In the genomic region with DNA sequence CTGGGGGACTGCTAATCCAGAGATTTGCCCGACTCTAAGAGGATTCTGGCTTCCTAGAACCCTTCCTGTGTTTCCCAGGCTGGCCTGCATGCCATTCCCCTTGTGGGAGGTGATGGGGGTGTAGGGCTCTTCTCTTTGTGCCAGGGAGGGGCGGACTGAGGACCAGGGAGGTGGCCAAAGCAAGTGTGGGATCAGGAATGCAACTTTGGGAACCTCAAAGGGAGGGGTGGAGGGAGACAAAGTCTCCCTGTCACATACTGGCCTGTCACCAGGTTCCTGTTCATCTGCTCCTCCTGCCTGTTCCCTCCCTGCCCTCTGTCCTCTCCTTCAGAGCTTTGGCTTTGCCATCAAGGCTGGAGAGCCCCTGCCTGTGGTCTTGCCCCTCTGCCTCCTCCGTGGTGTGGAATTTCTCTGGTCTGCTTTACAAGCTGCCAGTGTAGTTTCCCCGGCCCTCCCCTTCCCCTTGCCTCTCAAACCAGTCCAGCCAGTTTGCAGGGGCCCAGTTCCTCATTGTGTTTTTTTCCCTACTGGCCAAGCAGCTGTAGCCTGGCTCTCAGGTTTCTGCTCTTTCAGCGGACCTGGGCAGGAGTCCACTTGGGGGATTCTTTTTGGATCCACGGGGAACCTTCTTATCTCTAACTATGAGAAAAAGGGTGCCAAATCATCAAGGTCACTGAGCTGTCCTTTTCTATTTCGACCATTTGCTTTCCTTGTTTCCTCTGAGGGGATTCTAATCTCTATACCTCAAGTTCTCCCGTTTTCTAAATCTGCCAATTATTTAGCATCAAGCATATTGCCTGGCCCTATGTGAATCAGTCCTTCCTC, we compare ENCODE assay signal across 8 cellular contexts. TPM values are rescaled to one million over a fixed set of nuclear protein-coding genes. Genes with fewer than 3 reads are reported as not detected.
DNase-seq lines count a peak whose midpoint lies in the region; ATAC-seq and TF ChIP-seq lines count a peak whose summit lies in the region.

No MANE protein-coding gene starts in this region.

- H3K9me3 Mint-ChIP-seq in MCF 10A (ENCODE audit: unreplicated experiment) = no peaks in the 10 kb centered on the region

- peak overlapping the region in 1 of 2 donors; percentile 92 for H3K27ac ChIP-seq in lung (ENCODE audit: low read depth in 1 of 2, low read length in 1 of 2)
- H3K27ac ChIP-seq in Karpas-422 (ENCODE audit: low read length) = no peak overlapping the region

- CTCF ChIA-PET in MCF 10A (lab: Yijun Ruan, JAX) = interaction anchor here (0.5 kb wide), 1 partner anchor 77 kb away, joined by 6 read pairs; no protein-coding TSS in a partner anchor

- TF ChIP-seq CTCF in BE2C (IDR thresholded peaks at IDR 0.05; ENCODE audit: low read depth, low read length) = no peak
- TF ChIP-seq CTCF in MCF 10A (IDR thresholded peaks at IDR 0.05; ENCODE audit: unreplicated experiment) = no peak
- TF ChIP-seq CTCF in lung (IDR thresholded peaks at IDR 0.05; ENCODE audit: control extremely low read depth, extremely low read depth) = no peak

- peaks cover 28% of the 10 kb centered on the region for H3K4me1 Mint-ChIP-seq in MCF 10A (ENCODE audit: insufficient read depth, unreplicated experiment)

- H3K36me3 ChIP-seq in BE2C = no peaks in the 10 kb centered on the region
- H3K36me3 ChIP-seq in lung (ENCODE audit: control insufficient read depth in 2 of 2, insufficient read depth in 2 of 2, low read length in 2 of 2) = no peaks in the 10 kb centered on the region
- H3K36me3 ChIP-seq in Karpas-422 (ENCODE audit: insufficient read depth, low read length) = no peaks in the 10 kb centered on the region

- H3K9me2 ChIP-seq in Karpas-422 (replicated peaks; ENCODE audit: insufficient read depth, low read length) = no peaks in the 10 kb centered on the region

- H4K20me1 ChIP-seq in Karpas-422 (ENCODE audit: insufficient read depth, low read depth, low read length) = no peaks in the 10 kb centered on the region

- WGBS in lung, 2 donors = 44 to 65% methylated on average over 8 of the region's 8 CpGs

- no peak overlapping the region for H3K4me2 ChIP-seq in Karpas-422 (ENCODE audit: low read depth, low read length, poor library complexity, severe bottlenecking)

- H2AFZ ChIP-seq in Karpas-422 (ENCODE audit: low read length) = no peak overlapping the region

- H3K4me3 ChIP-seq in BE2C (ENCODE audit: low read depth, low read length) (peak overlapping the region; percentile 13; the same call in 1 of the 2 replicates), lung (no peak overlapping the region), Karpas-422 (ENCODE audit: low read length) (no peak overlapping the region)

- peaks cover 4% of the 10 kb centered on the region for H3K36me3 Mint-ChIP-seq in MCF 10A (ENCODE audit: insufficient read depth, unreplicated experiment)

- peak overlapping the region; percentile 75 for H3K4me3 Mint-ChIP-seq in MCF 10A (ENCODE audit: unreplicated experiment)

- H3K9ac ChIP-seq in Karpas-422 (ENCODE audit: low read length) = no peak overlapping the region

- peak; percentile 32; the same call in 1 of the 2 replicates for TF ChIP-seq RAD21 in Ishikawa (IDR thresholded peaks at IDR 0.05; ENCODE audit: low read depth)

- H3K27ac Mint-ChIP-seq in MCF 10A (ENCODE audit: low read depth, unreplicated experiment) = no peak overlapping the region

- no peaks in the 10 kb centered on the region for H3K79me2 ChIP-seq in Karpas-422 (ENCODE audit: low read length)

- intact Hi-C loops in MCF 10A (cut with micrococcal nuclease) = loop anchor here (2.0 kb wide), 1 partner anchor 26 kb away; no protein-coding TSS in a partner anchor

- ATAC-seq in lung (ENCODE audit: insufficient read depth, low FRiP score) = peak; percentile 24
- no peak for ATAC-seq in GM21723 (IDR thresholded peaks at IDR 0.05; ENCODE audit: unreplicated experiment)
- ATAC-seq in GM18873 (IDR thresholded peaks at IDR 0.05; ENCODE audit: low FRiP score, unreplicated experiment) = no peak

- POLR2A ChIA-PET in MCF 10A (lab: Yijun Ruan, JAX) = interaction anchor here (0.9 to 1.7 kb wide), 3 partner anchors 56 to 95 kb away, joined by 3 to 7 read pairs (median 3); no protein-coding TSS in a partner anchor

- H3K9me3 ChIP-seq in BE2C (no peaks in the 10 kb centered on the region), lung (ENCODE audit: control insufficient read depth in 2 of 2, insufficient read depth in 1 of 2, low read length in 1 of 2) (no peaks in the 10 kb centered on the region), Karpas-422 (ENCODE audit: low read length) (no peaks in the 10 kb centered on the region)

- H3K27me3 ChIP-seq in BE2C (no peaks in the 10 kb centered on the region), lung (ENCODE audit: control insufficient read depth, insufficient read depth) (no peaks in the 10 kb centered on the region), Karpas-422 (ENCODE audit: low read length) (no peaks in the 10 kb centered on the region)

- DNase-seq in BE2C = no peak
- DNase-seq in MCF 10A (ENCODE audit: unreplicated experiment) = no peak
- peak; percentile 87 for DNase-seq in lung (ENCODE audit: low spot score)
- no peak for DNase-seq in superior temporal gyrus (ENCODE audit: extremely low spot score)
- DNase-seq in Karpas-422 = no peak

- peak; percentile 84 for TF ChIP-seq EP300 in Ishikawa (IDR thresholded peaks at IDR 0.05; ENCODE audit: borderline replicate concordance)

- no peaks in the 10 kb centered on the region for H3K27me3 Mint-ChIP-seq in MCF 10A (ENCODE audit: insufficient read depth, unreplicated experiment)

- H3K4me1 ChIP-seq in BE2C (peaks cover 27% of the 10 kb centered on the region), lung (ENCODE audit: control insufficient read depth in 2 of 2, insufficient read depth in 2 of 2, low read length in 2 of 2) (peaks cover 0 to 7% of the 10 kb centered on the region in 2 donors), Karpas-422 (ENCODE audit: low read length) (peaks cover 21% of the 10 kb centered on the region)

- no TSS peak for BruUV-seq in MCF 10A (replicated peaks; lab: Mats Ljungman, UMichigan)

TF ChIP-seq in Ishikawa, 13 proteins besides CTCF, POLR2A, EP300 and RAD21 (continues in another document):
- TF ChIP-seq, protein P1, sequence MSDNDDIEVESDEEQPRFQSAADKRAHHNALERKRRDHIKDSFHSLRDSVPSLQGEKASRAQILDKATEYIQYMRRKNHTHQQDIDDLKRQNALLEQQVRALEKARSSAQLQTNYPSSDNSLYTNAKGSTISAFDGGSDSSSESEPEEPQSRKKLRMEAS (IDR thresholded peaks at IDR 0.05) = peak; percentile 70; the same call in 1 of the 2 replicates
- no peak for TF ChIP-seq CEBPB (IDR thresholded peaks at IDR 0.05)
- TF ChIP-seq, protein P2, sequence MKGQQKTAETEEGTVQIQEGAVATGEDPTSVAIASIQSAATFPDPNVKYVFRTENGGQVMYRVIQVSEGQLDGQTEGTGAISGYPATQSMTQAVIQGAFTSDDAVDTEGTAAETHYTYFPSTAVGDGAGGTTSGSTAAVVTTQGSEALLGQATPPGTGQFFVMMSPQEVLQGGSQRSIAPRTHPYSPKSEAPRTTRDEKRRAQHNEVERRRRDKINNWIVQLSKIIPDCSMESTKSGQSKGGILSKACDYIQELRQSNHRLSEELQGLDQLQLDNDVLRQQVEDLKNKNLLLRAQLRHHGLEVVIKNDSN (IDR thresholded peaks at IDR 0.05) = no peak
- TF ChIP-seq EGR1 (IDR thresholded peaks at IDR 0.05) = no peak
- TF ChIP-seq TCF12 (IDR thresholded peaks at IDR 0.05; ENCODE audit: low read depth) = peak; percentile 95
- peak; percentile 66 for TF ChIP-seq YY1 (IDR thresholded peaks at IDR 0.05; ENCODE audit: low read depth)
- 0 out of 2 replicates have a peak, but pooled peaks have one; percentile 42 for TF ChIP-seq TAF1 (IDR thresholded peaks at IDR 0.05; ENCODE audit: low read depth)
- peak; percentile 85 for TF ChIP-seq NFIC (IDR thresholded peaks at IDR 0.05)
- peak; percentile 90 for TF ChIP-seq ZBTB7A (IDR thresholded peaks at IDR 0.05; ENCODE audit: low read depth)
- no peak for TF ChIP-seq CREB1 (IDR thresholded peaks at IDR 0.05; ENCODE audit: low read depth)
- TF ChIP-seq TEAD4 (IDR thresholded peaks at IDR 0.05) = peak; percentile 83

RNA-seq across cellular contexts. Expression of a gene that starts 1.8 kb away (rescaled TPM):
- polyA plus RNA-seq in BE2C (2012; ENCODE audit: insufficient read depth, insufficient read length, low read depth) = 26.1 TPM
- 0.32 and 0.33 TPM in 2 replicates for total RNA-seq in MCF 10A (2022)
- 10 to 100 TPM; 38.9 to 74.9 TPM for total RNA-seq in lung
- polyA plus RNA-seq in lung = 10 to 100 TPM; 23.4 to 34.7 TPM
- total RNA-seq in Karpas-422 (2014; rRNA removed; shearing (Covaris generic); ENCODE audit: low replicate concordance) = 0.22 TPM in 1 of 2 replicates, not detected in the other

RNA-seq across cellular contexts. Expression of a gene that starts 27.1 kb away (rescaled TPM):
- polyA plus RNA-seq in BE2C (2012; ENCODE audit: insufficient read depth, insufficient read length, low read depth) = 4.3 TPM
- total RNA-seq in MCF 10A (2022) (90.6 and 162 TPM in 2 replicates), lung (10 to 100 TPM in 1 of 2 donors, 1 to 10 TPM in 1; 9.2 to 13.9 TPM)
- 1 to 10 TPM; 5.6 to 6.2 TPM for polyA plus RNA-seq in lung
- total RNA-seq in Karpas-422 (2014; rRNA removed; shearing (Covaris generic); ENCODE audit: low replicate concordance) = not detected in 2 replicates

RNA-seq across cellular contexts. Expression of a gene that starts 53.7 kb away (rescaled TPM):
- polyA plus RNA-seq in BE2C (2012; ENCODE audit: insufficient read depth, insufficient read length, low read depth) = 51.9 TPM
- 92.1 and 92.2 TPM in 2 replicates for total RNA-seq in MCF 10A (2022)
- 100 to 1,000 TPM in 1 of 2 donors, 10 to 100 TPM in 1; 59.7 to 131 TPM for total RNA-seq in lung
- polyA plus RNA-seq in lung = 10 to 100 TPM; 12.6 to 23.4 TPM
- 54.1 and 78.7 TPM in 2 replicates for total RNA-seq in Karpas-422 (2014; rRNA removed; shearing (Covaris generic); ENCODE audit: low replicate concordance)

Comparison
In these comparisons a context has a peak if more than half of its experiments do, and no peak if none do; other contexts are left out.
1. RNA of a gene that starts 1.8 kb away (total RNA-seq): 38.9 to 74.9 TPM in lung; 0.32 to 0.33 TPM in MCF 10A and 0.22 TPM in Karpas-422; every median in the first group is over 10 times any median in the second.